ENCODE assay signal across 9 cellular contexts in the genomic region with DNA sequence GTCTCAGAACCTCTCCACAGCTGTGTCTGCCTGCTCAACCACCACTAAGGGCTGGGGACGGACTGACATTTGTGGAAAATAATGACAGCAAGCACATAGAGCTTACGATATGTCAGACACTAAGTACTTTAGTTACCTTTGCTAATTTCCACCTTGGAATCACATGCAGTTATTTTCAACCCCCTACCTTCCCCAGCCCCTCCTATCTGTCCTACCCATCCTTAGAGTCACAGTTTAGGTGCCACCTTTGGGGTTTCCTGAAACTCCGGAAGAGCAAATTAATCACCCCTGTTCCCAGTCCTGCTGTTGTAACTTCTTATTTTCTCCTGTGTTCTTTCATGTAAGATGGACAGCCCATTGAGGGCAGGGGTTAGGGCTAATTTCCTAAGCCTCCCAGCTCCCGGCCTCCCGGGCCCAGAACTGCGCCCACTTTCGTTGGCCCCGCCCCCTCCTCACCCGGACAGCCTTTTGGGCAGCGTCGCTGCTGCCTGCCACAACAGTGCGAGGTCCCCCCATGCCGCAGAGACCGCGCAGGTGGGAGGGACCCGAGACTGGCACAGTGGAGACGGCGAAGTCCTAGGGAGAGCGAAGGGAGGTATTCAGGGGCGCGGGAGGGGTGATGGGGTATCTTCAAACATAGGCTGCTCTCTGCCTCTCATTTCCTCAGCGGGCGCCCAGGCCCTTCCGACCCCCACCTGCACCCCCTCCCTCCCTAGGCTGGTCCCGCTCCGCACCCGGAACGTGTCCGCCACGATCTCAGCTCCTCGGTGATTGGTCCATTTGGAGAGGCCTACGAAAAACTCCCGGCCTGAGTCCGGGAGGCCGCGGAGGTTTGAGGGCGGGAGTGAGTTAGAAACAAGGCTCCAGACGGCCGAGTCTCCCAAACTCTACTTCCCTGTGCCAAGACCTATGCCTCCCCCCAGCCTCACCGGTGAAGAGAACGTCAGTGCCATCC. TPM values are rescaled to one million over a fixed set of nuclear protein-coding genes. Genes with fewer than 3 reads are reported as not detected.
A peak's percentile ranks its signal among the peaks of the same experiment; 100 is the strongest.
DNase-seq lines count a peak whose midpoint lies in the region; ATAC-seq and TF ChIP-seq lines count a peak whose summit lies in the region.
"Had no signal": no experiment of that assay in that cellular context is flagged by ENCODE, and none has a peak within 500 bp of the region (broad histone marks: within the 10 kb centered on the region; RNA-seq: fewer than 3 reads in every experiment).

No MANE protein-coding gene starts in this region.

- peak overlapping the region; percentile 99 for H3K4me2 ChIP-seq in fibroblast of lung (ENCODE audit: extremely low read depth, insufficient read depth, low read length)

- H3K27me3 ChIP-seq in fibroblast of lung (ENCODE audit: control insufficient read depth, insufficient read depth, low read length) (no peaks in the 10 kb centered on the region), gastrocnemius medialis (peaks cover 0 to 3% (median 0%) of the 10 kb centered on the region in 3 donors)

- no peaks in the 10 kb centered on the region for H3K9me3 ChIP-seq in fibroblast of lung (ENCODE audit: control insufficient read depth, insufficient read depth, low read depth, low read length)
- H3K9me3 ChIP-seq in gastrocnemius medialis: no peaks in the 10 kb centered on the region

- H2AFZ ChIP-seq in fibroblast of lung (ENCODE audit: low read length): no peak overlapping the region

- H3K9ac ChIP-seq in fibroblast of lung (ENCODE audit: insufficient read depth, low read length): peak overlapping the region; percentile 61

- H3K36me3 ChIP-seq in fibroblast of lung (ENCODE audit: control insufficient read depth, insufficient read depth, low read length) (peaks cover 24% of the 10 kb centered on the region), gastrocnemius medialis (peaks cover 0 to 7% of the 10 kb centered on the region in 2 donors)

- H3K4me1 ChIP-seq in fibroblast of lung (ENCODE audit: control insufficient read depth, extremely low read depth, insufficient read depth, low read length) (peaks cover 11% of the 10 kb centered on the region), gastrocnemius medialis (peaks cover 7 to 8% of the 10 kb centered on the region in 2 donors)

- H3K4me3 ChIP-seq in fibroblast of lung (replicated peaks in 1 of 4; ENCODE audit: control extremely low read depth in 1 of 4, insufficient read depth in 1 of 4, low read depth in 3 of 4, low read length in 4 of 4) (peak overlapping the region; percentile 68 to 96 (median 82)), gastrocnemius medialis (peak overlapping the region; percentile 62 to 95 (median 85))

- no peaks in the 10 kb centered on the region for H4K20me1 ChIP-seq in fibroblast of lung (ENCODE audit: control insufficient read depth, extremely low read depth, insufficient read depth, low read length)

- peak; percentile 88 for DNase-seq in GM13977 (ENCODE audit: low spot score)
- peak; percentile 92 for DNase-seq in OCI-M1 (lab: John Stamatoyannopoulos, UW)
- DNase-seq in fibroblast of lung (ENCODE audit: low read depth in 2 of 2): no peak
- no peak for DNase-seq in gastrocnemius medialis
- DNase-seq in NK-92 treated with Interleukin-12 subunit alpha and Interleukin-12 subunit beta, amount 100 ng/mL, for 24 hours (lab: John Stamatoyannopoulos, UW): no peak
- DNase-seq: stimulated activated naive CD4-positive, alpha-beta T cell had no signal

- no peak for TF ChIP-seq POLR2A in gastrocnemius medialis (IDR thresholded peaks at IDR 0.05)

- H3K27ac ChIP-seq in fibroblast of lung (ENCODE audit: insufficient read depth, low read length): no peak overlapping the region
- H3K27ac ChIP-seq in gastrocnemius medialis: peak overlapping the region; percentile 78 to 92 (median 88)

- no peak for ATAC-seq in gastrocnemius medialis
- ATAC-seq in HG02763 (IDR thresholded peaks at IDR 0.05; ENCODE audit: unreplicated experiment): no peak
- ATAC-seq in HG02759 (IDR thresholded peaks at IDR 0.05; ENCODE audit: unreplicated experiment): no peak
- no peak for ATAC-seq in HG02970 (IDR thresholded peaks at IDR 0.05; ENCODE audit: low FRiP score, unreplicated experiment)

- peaks cover 11% of the 10 kb centered on the region for H3K79me2 ChIP-seq in fibroblast of lung (ENCODE audit: control insufficient read depth, insufficient read depth, low read length)

- in situ Hi-C loops in GM13977 (cut with MboI; ENCODE audit: low pct_unique_long_range_greater_than_20kb, low sequenced_read_pairs, unreplicated experiment) (no loop called here), gastrocnemius medialis (cut with MboI; ENCODE audit: low sequenced_read_pairs in 4 of 4) (no loop called here)

- TF ChIP-seq CTCF in GM13977 (IDR thresholded peaks at IDR 0.05; ENCODE audit: extremely low read depth, insufficient read depth, missing control alignments) (no peak), fibroblast of lung (conservative IDR thresholded peaks at IDR 0.05 in 1 of 2, IDR thresholded peaks at IDR 0.05 in 1 of 2; ENCODE audit: low read depth in 1 of 2, low read length in 2 of 2) (no peak), gastrocnemius medialis (IDR thresholded peaks at IDR 0.05 in 4 of 5, conservative IDR thresholded peaks at IDR 0.05 in 1 of 5) (no peak)

- intact Hi-C loops in gastrocnemius medialis (cut with DNase I; ENCODE audit: low total_unique reads): no loop called here

RNA-seq across cellular contexts. Expression of gene DDAH2, which starts 1.1 kb away (rescaled TPM):
- 97.3 and 119 TPM in 2 replicates for total RNA-seq in fibroblast of lung
- 42.5 and 43.4 TPM in 2 replicates for polyA plus RNA-seq in fibroblast of lung
- polyA plus RNA-seq in fibroblast of lung (2012): 87.3 and 98.9 TPM in 2 replicates
- polyA minus RNA-seq in fibroblast of lung (ENCODE audit: low replicate concordance): 144 and 170 TPM in 2 replicates
- total RNA-seq in gastrocnemius medialis: 10 to 100 TPM; 10.6 to 24.2 (median 15.4) TPM

RNA-seq across cellular contexts. Expression of gene MPIG6B, which starts 4.8 kb away (rescaled TPM):
- total RNA-seq in fibroblast of lung: not detected in 2 replicates
- not detected in 2 replicates for polyA plus RNA-seq in fibroblast of lung
- polyA plus RNA-seq in fibroblast of lung (2012): not detected in 2 replicates
- not detected in 2 replicates for polyA minus RNA-seq in fibroblast of lung (ENCODE audit: low replicate concordance)
- not detected for total RNA-seq in gastrocnemius medialis

RNA-seq across cellular contexts. Expression of gene LY6G6C, which starts 6.4 kb away (rescaled TPM):
- total RNA-seq in fibroblast of lung (not detected in 2 replicates), gastrocnemius medialis (not detected)
- polyA plus RNA-seq in fibroblast of lung: not detected in 2 replicates
- polyA plus RNA-seq in fibroblast of lung (2012): 0.16 TPM in 1 of 2 replicates, not detected in the other
- 1.1 TPM in 1 of 2 replicates, not detected in the other for polyA minus RNA-seq in fibroblast of lung (ENCODE audit: low replicate concordance)

RNA-seq across cellular contexts. Expression of gene CLIC1, which starts 8.3 kb away (rescaled TPM):
- total RNA-seq in fibroblast of lung (439 and 615 TPM in 2 replicates), gastrocnemius medialis (10 to 100 TPM; 20.9 to 41.3 (median 26.3) TPM)
- polyA plus RNA-seq in fibroblast of lung: 639 and 788 TPM in 2 replicates
- 639 and 789 TPM in 2 replicates for polyA plus RNA-seq in fibroblast of lung (2012)
- 590 and 827 TPM in 2 replicates for polyA minus RNA-seq in fibroblast of lung (ENCODE audit: low replicate concordance)

RNA-seq across cellular contexts. Expression of gene MSH5, which starts 11.8 kb away (rescaled TPM):
- 2.3 and 4.3 TPM in 2 replicates for total RNA-seq in fibroblast of lung
- 6.0 and 11.1 TPM in 2 replicates for polyA plus RNA-seq in fibroblast of lung
- 2.3 and 4.8 TPM in 2 replicates for polyA plus RNA-seq in fibroblast of lung (2012)
- polyA minus RNA-seq in fibroblast of lung (ENCODE audit: low replicate concordance): 1.6 and 28.4 TPM in 2 replicates
- total RNA-seq in gastrocnemius medialis: 1 to 10 TPM in 3 of 4 donors, under 1 TPM in 1; 0.35 to 7.8 (median 1.6) TPM

Comparison
In these comparisons a context has a peak if more than half of its experiments do, and no peak if none do; other contexts are left out.
1. DNase-seq: peak in GM13977 (single experiment) and OCI-M1 (single experiment); none in fibroblast of lung (0 of 2), gastrocnemius medialis (0 of 2) and NK-92 treated with Interleukin-12 subunit alpha and Interleukin-12 subunit beta, amount 100 ng/mL, for 24 hours (single experiment).